ENCODE assay signal across 8 cellular contexts in the genomic region with DNA sequence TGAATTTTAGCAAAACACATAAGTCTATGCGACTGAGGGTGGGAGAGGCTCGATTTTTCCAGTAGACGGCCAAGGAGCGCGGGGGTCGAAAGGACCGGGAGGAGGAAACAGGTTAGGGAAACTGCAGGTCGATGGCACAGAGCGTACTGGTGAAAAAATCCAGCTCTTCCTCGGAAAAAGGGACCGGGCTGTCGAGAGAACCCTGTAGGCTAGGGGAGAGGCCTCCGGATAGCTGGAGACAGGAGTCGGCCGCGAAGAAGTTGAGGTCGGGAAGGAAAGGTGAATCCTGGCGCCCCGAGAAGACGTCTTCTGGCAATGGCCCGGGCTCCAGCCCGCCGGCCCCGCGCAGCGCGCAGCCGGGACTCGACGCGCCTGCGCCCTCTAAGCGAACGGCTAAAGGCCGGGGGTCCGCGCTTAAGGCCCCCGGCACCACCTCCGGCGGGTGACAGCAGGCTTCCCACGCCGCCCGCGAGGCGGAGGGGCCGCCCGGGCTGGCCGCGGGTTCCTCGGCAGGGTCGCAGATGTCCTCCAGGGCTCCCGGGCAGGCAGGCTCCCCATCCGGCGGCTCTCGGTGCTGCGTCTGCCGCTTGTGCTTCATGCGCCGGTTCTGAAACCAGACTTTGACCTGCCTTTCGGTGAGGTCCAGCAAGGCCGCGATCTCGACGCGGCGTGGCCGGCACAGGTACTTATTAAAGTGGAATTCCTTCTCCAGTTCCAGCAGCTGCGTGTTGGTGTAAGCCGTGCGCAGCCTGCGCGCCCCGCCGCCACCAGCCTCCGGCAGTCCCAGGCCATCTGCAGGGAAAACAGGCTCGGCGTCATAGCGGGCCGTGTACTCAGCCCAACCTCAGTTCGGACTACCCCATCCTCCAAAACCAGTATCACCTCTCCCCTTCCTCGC. TPM values are rescaled to one million over a fixed set of nuclear protein-coding genes. Genes with fewer than 3 reads are reported as not detected.
DNase-seq lines count a peak whose midpoint lies in the region; ATAC-seq and TF ChIP-seq lines count a peak whose summit lies in the region.

No MANE protein-coding gene starts in this region.

- peak; percentile 52 for DNase-seq in T-helper 9 cell
- peak; percentile 88 for DNase-seq in islet precursor cell
- peak; percentile 33 for DNase-seq in stimulated activated CD4-positive, alpha-beta T cell treated with anti-CD3 and anti-CD28 coated beads, Interleukin-2, amount 100 ng/mL, for 4 hours (ENCODE audit: low read depth)
- DNase-seq in ureter (ENCODE audit: low spot score): no peak

- peak; percentile 34 for TF ChIP-seq CTCF in GM12874 (IDR thresholded peaks at IDR 0.05; ENCODE audit: insufficient read depth, low read depth, low read length)
- no peak for TF ChIP-seq CTCF in brain (conservative IDR thresholded peaks at IDR 0.05)

- peaks cover 0 to 8% (median 0%) of the 10 kb centered on the region in 5 experiments for H3K9me3 Mint-ChIP-seq in brain

- peaks cover 99% of the 10 kb centered on the region for H3K27me3 Mint-ChIP-seq in brain

- H3K36me3 Mint-ChIP-seq in brain: peaks cover 3% of the 10 kb centered on the region

- H3K27ac Mint-ChIP-seq in brain: peak overlapping the region in 4 of 5 experiments; percentile 61 to 100 (median 98)

- peak overlapping the region; percentile 65 to 98 (median 86) for H3K4me3 Mint-ChIP-seq in brain

- peaks cover 55% of the 10 kb centered on the region for H3K4me1 Mint-ChIP-seq in brain

- ATAC-seq in HG02973 (IDR thresholded peaks at IDR 0.05; ENCODE audit: unreplicated experiment) (peak; percentile 49), GM21526 (IDR thresholded peaks at IDR 0.05; ENCODE audit: low FRiP score, unreplicated experiment) (no peak)

RNA-seq across cellular contexts. Expression of a gene that starts 1.7 kb away (rescaled TPM):
- 168 TPM for polyA plus RNA-seq in brain (ENCODE audit: insufficient read depth, low read depth, low replicate concordance)
- total RNA-seq in ureter: 50.7 TPM

RNA-seq across cellular contexts. Expression of a gene that starts 12.4 kb away (rescaled TPM):
- polyA plus RNA-seq in brain (ENCODE audit: insufficient read depth, low read depth, low replicate concordance): not detected
- total RNA-seq in ureter: 0.31 TPM

RNA-seq across cellular contexts. Expression of a gene that starts 34.9 kb away (rescaled TPM):
- polyA plus RNA-seq in brain (ENCODE audit: insufficient read depth, low read depth, low replicate concordance): 30.3 TPM
- total RNA-seq in ureter: 28.7 TPM

RNA-seq across cellular contexts. Expression of a gene that starts 46.8 kb away (rescaled TPM):
- polyA plus RNA-seq in brain (ENCODE audit: insufficient read depth, low read depth, low replicate concordance): 41.6 TPM
- total RNA-seq in ureter: 179 TPM

RNA-seq across cellular contexts. Expression of a gene that starts 50.4 kb away (rescaled TPM):
- 234 TPM for polyA plus RNA-seq in brain (ENCODE audit: insufficient read depth, low read depth, low replicate concordance)
- total RNA-seq in ureter: 30.1 TPM
